Comparison of ENCODE assay signal across 12 cellular contexts in the genomic region with DNA sequence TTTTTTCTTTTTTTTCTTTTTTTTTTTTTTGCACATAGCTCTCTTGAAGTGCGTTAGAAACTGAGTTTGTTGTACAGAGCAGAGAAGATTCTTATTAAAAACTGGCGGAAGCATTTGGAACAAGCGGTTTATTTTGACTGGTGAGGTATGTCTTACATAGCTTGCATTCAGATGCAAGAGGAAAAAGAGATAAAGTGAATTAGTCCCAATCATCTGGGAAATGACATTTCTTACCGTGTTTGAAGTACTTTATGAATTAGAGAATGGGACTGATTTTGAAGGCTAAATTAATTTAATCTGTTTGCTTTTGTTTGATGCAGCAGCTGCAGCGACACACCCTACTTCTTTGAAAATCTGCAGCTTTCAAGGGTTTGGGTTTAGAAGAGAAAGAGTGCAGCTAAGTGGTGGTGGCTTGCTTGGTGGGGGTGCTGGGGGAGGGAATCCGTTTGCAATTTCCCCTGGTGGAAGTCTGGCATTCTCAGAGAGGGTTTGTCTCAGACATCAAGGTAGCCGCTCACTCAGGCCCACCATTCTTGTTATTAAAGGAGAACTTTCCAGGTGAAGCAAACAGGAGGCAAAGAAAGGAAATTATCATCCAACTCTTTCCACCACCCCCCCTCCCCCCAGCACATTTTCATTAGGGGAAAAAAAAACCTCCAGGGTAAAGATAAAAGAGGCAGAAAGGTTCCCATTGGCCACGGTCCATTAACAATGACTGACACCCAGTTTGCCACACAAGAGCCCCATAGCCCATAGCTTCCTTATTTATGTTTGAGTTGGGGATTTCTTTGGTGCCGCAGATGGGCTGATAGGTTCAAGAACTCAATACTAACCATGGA.
DNase-seq lines count a peak whose midpoint lies in the region; ATAC-seq and TF ChIP-seq lines count a peak whose summit lies in the region.
"Had no signal": no experiment of that assay in that cellular context is flagged by ENCODE, and none has a peak within 500 bp of the region (broad histone marks: within the 10 kb centered on the region; RNA-seq: fewer than 3 reads in every experiment).

No MANE protein-coding gene starts in this region.

- H3K9me3 ChIP-seq in SK-N-MC (ENCODE audit: low read depth, low read length), result no peaks in the 10 kb centered on the region
- H3K9me3 ChIP-seq: Peyer's patch, prostate gland had no signal

- H3K4me3 ChIP-seq in HFF-Myc (replicated peaks; ENCODE audit: low read depth, low read length) (peak overlapping the region; percentile 31), SK-N-MC (peak overlapping the region; percentile 74), foreskin fibroblast (ENCODE audit: low read depth in 1 of 2, low read length in 2 of 2) (peak overlapping the region; percentile 15 to 40), retinal pigment epithelial cell (ENCODE audit: low read length) (peak overlapping the region; percentile 13)

- peak overlapping the region; percentile 96 for H3K27ac ChIP-seq in SK-N-MC
- H3K27ac ChIP-seq: Peyer's patch had no signal

- H3K36me3 ChIP-seq in SK-N-MC (ENCODE audit: insufficient read depth, low read length), result no peaks in the 10 kb centered on the region
- H3K36me3 ChIP-seq: Peyer's patch, prostate gland had no signal

- no peak for ATAC-seq in GM21447 (IDR thresholded peaks at IDR 0.05; ENCODE audit: unreplicated experiment)
- no peak for ATAC-seq in HG03280 (IDR thresholded peaks at IDR 0.05; ENCODE audit: unreplicated experiment)
- ATAC-seq: activated CD4-positive, CD25-positive, alpha-beta regulatory T cell treated with anti-CD3 and anti-CD28 coated beads, Interleukin-2, amount 50 U/mL, for 24 hours had no signal

- H3K9ac ChIP-seq in SK-N-MC (ENCODE audit: insufficient read length), result peak overlapping the region; percentile 28

- TF ChIP-seq CTCF in HFF-Myc (IDR thresholded peaks at IDR 0.05; ENCODE audit: low read depth, low read length, missing control alignments) (no peak), foreskin fibroblast (IDR thresholded peaks at IDR 0.05; ENCODE audit: low read depth, low read length) (no peak), retinal pigment epithelial cell (conservative IDR thresholded peaks at IDR 0.05; ENCODE audit: low read depth, low read length) (no peak)

- DNase-seq in HFF-Myc (ENCODE audit: extremely low read depth, low read depth), result no peak
- DNase-seq in SK-N-MC (ENCODE audit: low read depth, low spot score), result no peak
- peak in 1 of 2 donors; percentile 34 for DNase-seq in foreskin fibroblast
- no peak for DNase-seq in retinal pigment epithelial cell (ENCODE audit: low read depth)
- DNase-seq in GM19238 (ENCODE audit: insufficient read length, low spot score), result no peak
- DNase-seq: activated effector memory CD4-positive, alpha-beta T cell treated with Interleukin-2 at 50 U/mL for 16 hours; HCEC 1CT had no signal

Comparison
In these comparisons a context has a peak if more than half of its experiments do, and no peak if none do; other contexts are left out.
1. H3K4me3 ChIP-seq: peak in every context shown above with its lines; median percentile 74 in SK-N-MC; 31 in HFF-Myc; 28 in foreskin fibroblast; 13 in retinal pigment epithelial cell.